Comparison of ENCODE assay signal across 1 cellular context in genomic region chr5:176514244-176514918, GRCh38.
TF ChIP-seq lines count a peak whose summit lies in the region.

No MANE protein-coding gene starts in this region.

TF ChIP-seq in GM12878, 131 proteins besides CTCF, POLR2A, EP300 and RAD21:
- TF ChIP-seq ZNF207 (IDR thresholded peaks at IDR 0.05; ENCODE audit: borderline replicate concordance) (no peak), IKZF2 (IDR thresholded peaks at IDR 0.05) (no peak), TCF3 (IDR thresholded peaks at IDR 0.05; ENCODE audit: borderline replicate concordance, insufficient read depth, low read depth, low read length) (no peak), HCFC1 (IDR thresholded peaks at IDR 0.05; ENCODE audit: low read length) (no peak), ZNF384 (IDR thresholded peaks at IDR 0.05; ENCODE audit: borderline replicate concordance, low read depth, low read length) (no peak), ZBTB40 (IDR thresholded peaks at IDR 0.05; ENCODE audit: borderline replicate concordance) (no peak), TCF7 (IDR thresholded peaks at IDR 0.05; ENCODE audit: borderline replicate concordance) (no peak), SMAD5 (IDR thresholded peaks at IDR 0.05; ENCODE audit: low read depth) (no peak), CBX3 (IDR thresholded peaks at IDR 0.05; ENCODE audit: borderline replicate concordance, low read depth) (no peak), SREBF2 (IDR thresholded peaks at IDR 0.05; ENCODE audit: low read length) (no peak)
